Comparison of ENCODE assay signal across 18 cellular contexts in genomic region chr13:33348366-33348765, GRCh38.
A peak's percentile ranks its signal among the peaks of the same experiment; 100 is the strongest.
DNase-seq lines count a peak whose midpoint lies in the region; ATAC-seq and TF ChIP-seq lines count a peak whose summit lies in the region.
"Had no signal": no experiment of that assay in that cellular context is flagged by ENCODE, and none has a peak within 500 bp of the region (broad histone marks: within the 10 kb centered on the region; RNA-seq: fewer than 3 reads in every experiment).

No MANE protein-coding gene starts in this region.

- peak in 1 of 2 donors; percentile 4 for TF ChIP-seq POLR2A in thyroid gland (IDR thresholded peaks at IDR 0.05)

- H3K4me1 Mint-ChIP-seq in activated CD8-positive, alpha-beta memory T cell treated with anti-CD3 and anti-CD28 coated beads, Interleukin-2, amount 10 ng/mL, durations not matched to agents 7 days and 5 days, result peaks cover 2% of the 10 kb centered on the region

- no peak overlapping the region for H3K27ac Mint-ChIP-seq in activated CD8-positive, alpha-beta memory T cell treated with anti-CD3 and anti-CD28 coated beads, Interleukin-2, amount 10 ng/mL, durations not matched to agents 7 days and 5 days
- H3K27ac Mint-ChIP-seq: activated CD8-positive, alpha-beta T cell treated with anti-CD3 and anti-CD28 coated beads, Interleukin-2, amount 10 ng/mL, durations not matched to agents 7 days and 5 days; activated T-helper 17 cell treated with anti-CD3 and anti-CD28 coated beads, Interleukin-2, amount 50 U/mL, for 72 hours; CD4-positive, alpha-beta memory T cell had no signal

- peaks cover 49% of the 10 kb centered on the region for H3K27me3 Mint-ChIP-seq in activated CD8-positive, alpha-beta memory T cell treated with anti-CD3 and anti-CD28 coated beads, Interleukin-2, amount 10 ng/mL, durations not matched to agents 7 days and 5 days

- H3K27me3 ChIP-seq in thyroid gland (no peaks in the 10 kb centered on the region), A673 (replicated peaks; ENCODE audit: insufficient read depth, low read depth, low read length, poor library complexity) (no peaks in the 10 kb centered on the region)
- H3K27me3 ChIP-seq: adrenal gland, SJSA1 had no signal

- peak; percentile 67 for DNase-seq in H4 (ENCODE audit: low spot score)
- DNase-seq in astrocyte of the spinal cord (ENCODE audit: low read depth, low spot score), result peak; percentile 33
- peak; percentile 33 for DNase-seq in globus pallidus (ENCODE audit: low spot score)
- peak; percentile 48 to 54 for DNase-seq in thyroid gland
- no peak for DNase-seq in NCI-H1092 treated with DMSO at 0.1 percent for 48 hours (lab: John Stamatoyannopoulos, UW)
- no peak for DNase-seq in stimulated activated naive CD4-positive, alpha-beta T cell treated with Interleukin-2 at 50 U/mL for 16 hours (lab: John Stamatoyannopoulos, UW)
- no peak for DNase-seq in activated CD8-positive, alpha-beta memory T cell treated with anti-CD3 and anti-CD28 coated beads, Interleukin-2, amount 10 ng/mL, durations not matched to agents 7 days and 5 days
- no peak for DNase-seq in A673 (ENCODE audit: low spot score)
- DNase-seq: activated CD8-positive, alpha-beta T cell treated with anti-CD3 and anti-CD28 coated beads, Interleukin-2, amount 10 ng/mL, durations not matched to agents 7 days and 5 days; CD4-positive, alpha-beta memory T cell; mesendoderm; occipital lobe; stimulated activated naive CD4-positive, alpha-beta T cell had no signal

- no peak for ATAC-seq in activated CD8-positive, alpha-beta memory T cell treated with anti-CD3 and anti-CD28 coated beads, Interleukin-2, amount 10 ng/mL, durations not matched to agents 7 days and 5 days
- ATAC-seq: activated CD8-positive, alpha-beta T cell treated with anti-CD3 and anti-CD28 coated beads, Interleukin-2, amount 10 ng/mL, durations not matched to agents 7 days and 5 days; activated T-helper 17 cell treated with anti-CD3 and anti-CD28 coated beads, Interleukin-2, amount 50 U/mL, for 72 hours had no signal

- CTCF ChIA-PET in activated CD8-positive, alpha-beta memory T cell treated with anti-CD3 and anti-CD28 coated beads, Interleukin-2, amount 10 ng/mL, durations not matched to agents 7 days and 5 days (lab: Charles Lee), result no interaction called here
- CTCF ChIA-PET in A673 (lab: Charles Lee), result interaction anchor here (0.7 kb wide), 1 partner anchor 195 kb away, joined by 3 read pairs; no protein-coding TSS in a partner anchor

- in situ Hi-C loops in astrocyte of the spinal cord (cut with HindIII; ENCODE audit: low sequenced_read_pairs), result no loop called here

- H3K27ac ChIP-seq in thyroid gland (peak overlapping the region; percentile 87 to 98 (median 91)), A673 (ENCODE audit: low read depth, low read length, poor library complexity, severe bottlenecking) (no peak overlapping the region)
- H3K27ac ChIP-seq: HL-60, KMS-11, SJSA1 had no signal

- H3K36me3 ChIP-seq in thyroid gland, result no peaks in the 10 kb centered on the region
- no peaks in the 10 kb centered on the region for H3K36me3 ChIP-seq in A673 (ENCODE audit: insufficient read depth, low read length, poor library complexity, severe bottlenecking)
- H3K36me3 ChIP-seq: adrenal gland had no signal

- intact Hi-C loops in thyroid gland (cut with DNase I), result no loop called here
- intact Hi-C loops in A673 (cut with micrococcal nuclease; ENCODE audit: unreplicated experiment), result no loop called here

- H3K9me3 Mint-ChIP-seq in activated CD8-positive, alpha-beta memory T cell treated with anti-CD3 and anti-CD28 coated beads, Interleukin-2, amount 10 ng/mL, durations not matched to agents 7 days and 5 days (ENCODE audit: low read depth), result no peaks in the 10 kb centered on the region
- H3K9me3 Mint-ChIP-seq: activated T-helper 17 cell treated with anti-CD3 and anti-CD28 coated beads, Interleukin-2, amount 50 U/mL, for 72 hours had no signal

- 15 to 27% methylated on average over 2 of the region's 2 CpGs for WGBS in thyroid gland, 2 donors

- H3K4me1 ChIP-seq in thyroid gland (peaks cover 40 to 47% of the 10 kb centered on the region in 2 donors), A673 (ENCODE audit: insufficient read depth, low read length, poor library complexity, severe bottlenecking) (peaks cover 24% of the 10 kb centered on the region)

- POLR2A ChIA-PET in A673 (lab: Charles Lee; ENCODE audit: low non-redundant PET), result interaction anchor here (0.6 kb wide), 1 partner anchor 207 kb away, joined by 3 read pairs; no protein-coding TSS in a partner anchor

- no TSS peak for BruUV-seq in A673 (replicated peaks; lab: Mats Ljungman, UMichigan)

- H3K4me3 ChIP-seq in astrocyte of the spinal cord (ENCODE audit: low read depth, low read length) (no peak overlapping the region), thyroid gland (replicated peaks in 1 of 3) (peak overlapping the region in 1 of 3 donors; percentile 88), A673 (ENCODE audit: low read depth, low read length, poor library complexity, severe bottlenecking) (no peak overlapping the region)

- H3K9me3 ChIP-seq in thyroid gland, result no peaks in the 10 kb centered on the region
- H3K9me3 ChIP-seq in A673 (ENCODE audit: low read depth, low read length, poor library complexity, severe bottlenecking), result no peaks in the 10 kb centered on the region
- H3K9me3 ChIP-seq: adrenal gland, SJSA1 had no signal

- peaks cover 2% of the 10 kb centered on the region for H3K36me3 Mint-ChIP-seq in activated CD8-positive, alpha-beta memory T cell treated with anti-CD3 and anti-CD28 coated beads, Interleukin-2, amount 10 ng/mL, durations not matched to agents 7 days and 5 days
- H3K36me3 Mint-ChIP-seq: CD4-positive, alpha-beta memory T cell had no signal

- no peak overlapping the region for H3K4me3 Mint-ChIP-seq in activated CD8-positive, alpha-beta memory T cell treated with anti-CD3 and anti-CD28 coated beads, Interleukin-2, amount 10 ng/mL, durations not matched to agents 7 days and 5 days
- H3K4me3 Mint-ChIP-seq: activated CD8-positive, alpha-beta T cell treated with anti-CD3 and anti-CD28 coated beads, Interleukin-2, amount 10 ng/mL, durations not matched to agents 7 days and 5 days; activated T-helper 17 cell treated with anti-CD3 and anti-CD28 coated beads, Interleukin-2, amount 50 U/mL, for 72 hours had no signal

- no peak for TF ChIP-seq CTCF in astrocyte of the spinal cord (IDR thresholded peaks at IDR 0.05; ENCODE audit: low read depth, low read length)
- no peak for TF ChIP-seq CTCF in thyroid gland (IDR thresholded peaks at IDR 0.05)
- TF ChIP-seq CTCF in A673 (conservative IDR thresholded peaks at IDR 0.05; ENCODE audit: low read depth, low read length), result no peak

Comparison
In these comparisons a context has a peak if more than half of its experiments do, and no peak if none do; other contexts are left out.
1. DNase-seq: peak in H4 (single experiment), astrocyte of the spinal cord (single experiment), globus pallidus (single experiment) and thyroid gland (2 of 2); none in NCI-H1092 treated with DMSO at 0.1 percent for 48 hours (single experiment), stimulated activated naive CD4-positive, alpha-beta T cell treated with Interleukin-2 at 50 U/mL for 16 hours (single experiment), activated CD8-positive, alpha-beta memory T cell treated with anti-CD3 and anti-CD28 coated beads, Interleukin-2, amount 10 ng/mL, durations not matched to agents 7 days and 5 days (single experiment) and A673 (single experiment).